Comparison of ENCODE assay signal across 1 cellular context in the genomic region with DNA sequence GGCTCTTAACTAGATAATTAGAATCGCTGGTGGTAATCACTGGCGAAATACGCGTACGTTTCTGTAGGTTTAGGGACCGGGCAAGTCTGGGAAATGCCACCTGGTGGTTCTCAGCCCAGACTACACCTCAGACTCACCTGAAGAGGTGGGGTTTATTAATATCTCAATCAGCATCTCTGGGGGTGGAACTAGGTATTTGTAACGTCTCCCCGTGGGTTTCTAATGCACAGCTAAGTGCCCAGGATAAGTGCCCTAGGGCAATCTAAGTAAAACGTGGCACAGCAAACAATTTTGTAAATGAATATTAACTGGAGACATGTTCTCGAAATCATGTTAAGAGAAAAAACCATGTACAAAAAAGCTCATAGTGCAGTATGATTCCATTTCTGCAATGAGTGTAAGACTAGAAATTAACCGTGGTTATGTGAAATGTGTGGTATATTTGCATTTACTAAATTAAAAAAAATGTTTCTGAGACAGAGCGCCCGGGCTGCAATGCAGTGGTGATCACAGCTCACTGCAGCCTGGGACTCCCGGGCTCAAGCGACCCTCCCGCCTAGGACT.
TF ChIP-seq lines count a peak whose summit lies in the region.

No MANE protein-coding gene starts in this region.

TF ChIP-seq in endothelial cell of umbilical vein, 7 proteins besides CTCF, POLR2A, EP300 and RAD21:
- TF ChIP-seq EZH2 (IDR thresholded peaks at IDR 0.05; ENCODE audit: borderline replicate concordance, low read depth, low read length, severe bottlenecking), result no peak
- no peak for TF ChIP-seq JUN (IDR thresholded peaks at IDR 0.05; ENCODE audit: borderline replicate concordance, insufficient read depth, insufficient read length, low read depth)
- no peak for TF ChIP-seq GATA2 (IDR thresholded peaks at IDR 0.05; ENCODE audit: insufficient read depth, insufficient read length, low read depth, low read length)
- TF ChIP-seq MYC (IDR thresholded peaks at IDR 0.05; ENCODE audit: low read depth, low read length), result no peak
- no peak for TF ChIP-seq FOS (IDR thresholded peaks at IDR 0.05; ENCODE audit: borderline replicate concordance, insufficient read depth, low read length)
- TF ChIP-seq, protein P1, sequence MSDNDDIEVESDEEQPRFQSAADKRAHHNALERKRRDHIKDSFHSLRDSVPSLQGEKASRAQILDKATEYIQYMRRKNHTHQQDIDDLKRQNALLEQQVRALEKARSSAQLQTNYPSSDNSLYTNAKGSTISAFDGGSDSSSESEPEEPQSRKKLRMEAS (IDR thresholded peaks at IDR 0.05; ENCODE audit: insufficient read depth, insufficient read length), result no peak
TF ChIP-seq in endothelial cell of umbilical vein: peak in this region for 0.
